8 cellular contexts compared by ENCODE assay signal in genomic region chr1:1144122-1144842, GRCh38. TPM values are rescaled to one million over a fixed set of nuclear protein-coding genes. Genes with fewer than 3 reads are reported as not detected.
DNase-seq lines count a peak whose midpoint lies in the region; ATAC-seq and TF ChIP-seq lines count a peak whose summit lies in the region.

No MANE protein-coding gene starts in this region.

- H3K27ac Mint-ChIP-seq in CD4-positive, alpha-beta T cell: peak overlapping the region; percentile 95
- H3K27ac Mint-ChIP-seq in WTC11 (no peak overlapping the region), glutamatergic neuron (ENCODE audit: unreplicated experiment) (no peak overlapping the region)

- H3K4me1 Mint-ChIP-seq in CD4-positive, alpha-beta T cell (ENCODE audit: low read depth): peaks cover 7% of the 10 kb centered on the region
- H3K4me1 Mint-ChIP-seq in WTC11: peaks cover 6% of the 10 kb centered on the region; the same call in 1 of the 2 replicates
- no peaks in the 10 kb centered on the region for H3K4me1 Mint-ChIP-seq in glutamatergic neuron (ENCODE audit: low read depth, unreplicated experiment)

- peak overlapping the region; percentile 29 for H3K4me3 ChIP-seq in Jurkat, Clone E6-1 (ENCODE audit: low read length)
- no peak overlapping the region for H3K4me3 ChIP-seq in esophagus (ENCODE audit: low read depth in 1 of 2, low read length in 2 of 2)
- no peak overlapping the region for H3K4me3 ChIP-seq in ovary

- DNase-seq in CD4-positive, alpha-beta T cell: peak; percentile 40 to 69 (median 57)
- DNase-seq in Jurkat, Clone E6-1 (ENCODE audit: low read depth, low spot score): peak; percentile 79
- DNase-seq in WTC11 (ENCODE audit: low spot score): peak; percentile 51
- DNase-seq in stimulated activated CD8-positive, alpha-beta memory T cell treated with anti-CD3 and anti-CD28 coated beads, Interleukin-12 subunit alpha, Interleukin-12 subunit beta, amount 100 ng/mL, for 4 hours (ENCODE audit: low read depth): peak; percentile 15
- DNase-seq in HuH-7.5 (ENCODE audit: low spot score): no peak
- no peak for DNase-seq in glutamatergic neuron
- DNase-seq in ovary: no peak

- intact Hi-C loops in CD4-positive, alpha-beta T cell (cut with DNase I, micrococcal nuclease): no loop called here
- intact Hi-C loops in ovary (cut with DNase I): no loop called here

- CTCF ChIA-PET in CD4-positive, alpha-beta T cell (lab: Charles Lee): no interaction called here
- CTCF ChIA-PET in WTC11 (lab: Charles Lee): interaction anchor here (1.4 kb wide), 1 partner anchor 30 kb away, joined by 3 read pairs; the partner anchor contains the start of gene TTLL10

- no peaks in the 10 kb centered on the region for H3K27me3 Mint-ChIP-seq in CD4-positive, alpha-beta T cell
- H3K27me3 Mint-ChIP-seq in WTC11 (ENCODE audit: low read depth): no peaks in the 10 kb centered on the region; the same call in 1 of the 2 replicates
- H3K27me3 Mint-ChIP-seq in glutamatergic neuron (ENCODE audit: unreplicated experiment): peaks cover 6% of the 10 kb centered on the region

- no peak for TF ChIP-seq POLR2A in ovary (IDR thresholded peaks at IDR 0.05)

- POLR2A ChIA-PET in CD4-positive, alpha-beta T cell (lab: Charles Lee): interaction anchor here (0.5 kb wide), 1 partner anchor 13 kb away, joined by 3 read pairs; no protein-coding TSS in a partner anchor
- POLR2A ChIA-PET in WTC11 (lab: Charles Lee): no interaction called here

- peak overlapping the region; percentile 62 for H3K27ac ChIP-seq in CD4-positive, alpha-beta T cell (ENCODE audit: low read depth, low read length)
- H3K27ac ChIP-seq in esophagus (ENCODE audit: low read depth in 2 of 2, low read length in 1 of 2) (peak overlapping the region; percentile 62 to 82), ovary (no peak overlapping the region)

- H3K9me3 ChIP-seq in CD4-positive, alpha-beta T cell (ENCODE audit: control insufficient read depth, low read length): no peaks in the 10 kb centered on the region
- H3K9me3 ChIP-seq in esophagus (ENCODE audit: control insufficient read depth in 2 of 2, insufficient read depth in 1 of 2, low read depth in 1 of 2, low read length in 1 of 2) (no peaks in the 10 kb centered on the region), ovary (no peaks in the 10 kb centered on the region)

- no peaks in the 10 kb centered on the region for H3K9me3 Mint-ChIP-seq in CD4-positive, alpha-beta T cell
- no peaks in the 10 kb centered on the region for H3K9me3 Mint-ChIP-seq in WTC11
- H3K9me3 Mint-ChIP-seq in glutamatergic neuron (ENCODE audit: unreplicated experiment): peaks cover 9% of the 10 kb centered on the region

- H3K36me3 ChIP-seq in esophagus (ENCODE audit: control insufficient read depth in 2 of 2, insufficient read depth in 2 of 2, low read length in 1 of 2) (no peaks in the 10 kb centered on the region), ovary (no peaks in the 10 kb centered on the region)

- ATAC-seq in CD4-positive, alpha-beta T cell (ENCODE audit: poor library complexity): peak; percentile 97
- peak; percentile 47 for ATAC-seq in WTC11

- H3K4me3 Mint-ChIP-seq in CD4-positive, alpha-beta T cell: peak overlapping the region; percentile 78
- H3K4me3 Mint-ChIP-seq in WTC11 (no peak overlapping the region), glutamatergic neuron (ENCODE audit: unreplicated experiment) (no peak overlapping the region)

- no peaks in the 10 kb centered on the region for H3K27me3 ChIP-seq in CD4-positive, alpha-beta T cell (ENCODE audit: control insufficient read depth, insufficient read depth, low read length)
- H3K27me3 ChIP-seq in esophagus (ENCODE audit: control insufficient read depth in 1 of 2, insufficient read depth in 2 of 2, low read length in 2 of 2) (no peaks in the 10 kb centered on the region), ovary (no peaks in the 10 kb centered on the region)

- WGBS in esophagus, 2 donors: 36 to 39% methylated on average over 41 to 42 of the region's 42 CpGs
- 56 to 68% (median 60%) methylated on average over 40 to 42 of the region's 42 CpGs for WGBS in ovary, 3 donors

- no peak for TF ChIP-seq EP300 in ovary (IDR thresholded peaks at IDR 0.05)

- H3K4me1 ChIP-seq in esophagus (ENCODE audit: control insufficient read depth in 2 of 2, insufficient read depth in 2 of 2, low read length in 1 of 2) (peaks cover 0 to 17% of the 10 kb centered on the region in 2 donors), ovary (ENCODE audit: insufficient read depth) (no peaks in the 10 kb centered on the region)

- no peaks in the 10 kb centered on the region for H3K36me3 Mint-ChIP-seq in CD4-positive, alpha-beta T cell (ENCODE audit: low read depth)
- H3K36me3 Mint-ChIP-seq in WTC11: no peaks in the 10 kb centered on the region
- no peaks in the 10 kb centered on the region for H3K36me3 Mint-ChIP-seq in glutamatergic neuron (ENCODE audit: unreplicated experiment)

- no peak for TF ChIP-seq CTCF in CD4-positive, alpha-beta T cell (IDR thresholded peaks at IDR 0.05)
- TF ChIP-seq CTCF in WTC11 (IDR thresholded peaks at IDR 0.05) (no peak), glutamatergic neuron (IDR thresholded peaks at IDR 0.05; ENCODE audit: partially characterized antibody, unreplicated experiment) (no peak), ovary (IDR thresholded peaks at IDR 0.05) (no peak)

TF ChIP-seq in WTC11, 78 proteins besides CTCF, POLR2A, EP300 and RAD21:
- TF ChIP-seq JUN (CRISPR knock-in tag; IDR thresholded peaks at IDR 0.05) (no peak), GABPB1 (CRISPR knock-in tag; IDR thresholded peaks at IDR 0.05) (peak; percentile 95), PRRX2 (CRISPR knock-in tag; IDR thresholded peaks at IDR 0.05) (no peak), MAX (CRISPR knock-in tag; IDR thresholded peaks at IDR 0.05) (peak; percentile 60), RORB (CRISPR knock-in tag; IDR thresholded peaks at IDR 0.05) (no peak), GRHL2 (CRISPR knock-in tag; IDR thresholded peaks at IDR 0.05; ENCODE audit: insufficient replicate concordance, severe bottlenecking) (no peak), FOXJ3 (CRISPR knock-in tag; IDR thresholded peaks at IDR 0.05; ENCODE audit: borderline replicate concordance) (no peak), ZNF121 (CRISPR knock-in tag; IDR thresholded peaks at IDR 0.05) (0 out of 2 replicates have a peak, but pooled peaks have one; percentile 4), CREM (CRISPR knock-in tag; IDR thresholded peaks at IDR 0.05) (no peak), ZNF423 (CRISPR knock-in tag; IDR thresholded peaks at IDR 0.05) (no peak), ZNF317 (CRISPR knock-in tag; IDR thresholded peaks at IDR 0.05; ENCODE audit: borderline replicate concordance, low read depth) (no peak), ZNF263 (CRISPR knock-in tag; IDR thresholded peaks at IDR 0.05; ENCODE audit: low read depth) (no peak), ETV6 (CRISPR knock-in tag; IDR thresholded peaks at IDR 0.05) (0 out of 2 replicates have a peak, but pooled peaks have one; percentile 33)
- TF ChIP-seq, protein P1, sequence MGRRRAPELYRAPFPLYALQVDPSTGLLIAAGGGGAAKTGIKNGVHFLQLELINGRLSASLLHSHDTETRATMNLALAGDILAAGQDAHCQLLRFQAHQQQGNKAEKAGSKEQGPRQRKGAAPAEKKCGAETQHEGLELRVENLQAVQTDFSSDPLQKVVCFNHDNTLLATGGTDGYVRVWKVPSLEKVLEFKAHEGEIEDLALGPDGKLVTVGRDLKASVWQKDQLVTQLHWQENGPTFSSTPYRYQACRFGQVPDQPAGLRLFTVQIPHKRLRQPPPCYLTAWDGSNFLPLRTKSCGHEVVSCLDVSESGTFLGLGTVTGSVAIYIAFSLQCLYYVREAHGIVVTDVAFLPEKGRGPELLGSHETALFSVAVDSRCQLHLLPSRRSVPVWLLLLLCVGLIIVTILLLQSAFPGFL (CRISPR knock-in tag; IDR thresholded peaks at IDR 0.05; ENCODE audit: borderline replicate concordance): no peak

RNA-seq across cellular contexts. Expression of gene C1orf159, which starts 28.4 kb away (rescaled TPM):
- 10 to 100 TPM; 11.1 to 11.3 TPM for total RNA-seq in CD4-positive, alpha-beta T cell
- 11.3 TPM for polyA plus RNA-seq in Jurkat, Clone E6-1 (2012; ENCODE audit: insufficient read depth, insufficient read length)
- total RNA-seq in WTC11 (2021) (13.9 to 17.8 TPM (median 14.0 TPM) in 3 replicates), glutamatergic neuron (ENCODE audit: unreplicated experiment) (24.5 TPM), ovary (10 to 100 TPM in 4 of 7 donors, 1 to 10 TPM in 3; 5.3 to 22.1 (median 10.7) TPM)
- polyA plus RNA-seq in esophagus (10 to 100 TPM; 13.0 to 27.5 TPM), ovary (1 to 10 TPM in 1 of 2 donors, under 1 TPM in 1; 0.28 to 8.5 TPM)

RNA-seq across cellular contexts. Expression of gene TTLL10, which starts 29.4 kb away (rescaled TPM):
- total RNA-seq in CD4-positive, alpha-beta T cell: under 1 TPM; 0.11 to 0.59 TPM
- not detected for polyA plus RNA-seq in Jurkat, Clone E6-1 (2012; ENCODE audit: insufficient read depth, insufficient read length)
- 0.78 to 1.1 TPM (median 1.1 TPM) in 3 replicates for total RNA-seq in WTC11 (2021)
- polyA plus RNA-seq in esophagus: under 1 TPM; 0.28 to 0.43 TPM
- total RNA-seq in glutamatergic neuron (ENCODE audit: unreplicated experiment): not detected
- 1 to 10 TPM in 3 of 7 donors, under 1 TPM in 2, not detected in 2; 0.60 to 7.0 (median 1.1) TPM for total RNA-seq in ovary
- not detected for polyA plus RNA-seq in ovary

Comparison
In these comparisons a context has a peak if more than half of its experiments do, and no peak if none do; other contexts are left out.
1. DNase-seq: peak in CD4-positive, alpha-beta T cell (10 of 10), Jurkat, Clone E6-1 (single experiment), WTC11 (single experiment) and stimulated activated CD8-positive, alpha-beta memory T cell treated with anti-CD3 and anti-CD28 coated beads, Interleukin-12 subunit alpha, Interleukin-12 subunit beta, amount 100 ng/mL, for 4 hours (single experiment); none in HuH-7.5 (single experiment), glutamatergic neuron (single experiment) and ovary (0 of 5).
2. H3K27ac ChIP-seq: peak in CD4-positive, alpha-beta T cell (single experiment) and esophagus (2 of 2); none in ovary (0 of 2).